16 cellular contexts compared by ENCODE assay signal in genomic region chr3:88984266-88984665, GRCh38.
DNase-seq lines count a peak whose midpoint lies in the region; FAIRE-seq and TF ChIP-seq lines count a peak whose summit lies in the region.
"Had no signal": no experiment of that assay in that cellular context is flagged by ENCODE, and none has a peak within 500 bp of the region (broad histone marks: within the 10 kb centered on the region; RNA-seq: fewer than 3 reads in every experiment).

No MANE protein-coding gene starts in this region.

- DNase-seq in EH (ENCODE audit: low read depth), result peak; percentile 62
- DNase-seq in NCI-H226, result peak; percentile 3
- DNase-seq in bronchial epithelial cell (ENCODE audit: low read depth), result peak; percentile 25
- peak; percentile 21 for DNase-seq in iris pigment epithelial cell (ENCODE audit: low read depth)
- DNase-seq in NCI-H2227 (lab: John Stamatoyannopoulos, UW; ENCODE audit: unreplicated experiment), result no peak
- DNase-seq in GM13976 (ENCODE audit: low spot score), result no peak
- DNase-seq in NCI-H1436 treated with DMSO at 0.1 percent for 48 hours (lab: John Stamatoyannopoulos, UW), result no peak
- DNase-seq: C1 segment of cervical spinal cord; CD4-positive, alpha-beta T cell; DMS79; GDM1 had no signal

- no peak overlapping the region for H3K4me3 ChIP-seq in bronchial epithelial cell (ENCODE audit: low read depth, low read length)
- H3K4me3 ChIP-seq: HAP-1 had no signal

- in situ Hi-C loops in GM13976 (cut with MboI; ENCODE audit: low sequenced_read_pairs, unreplicated experiment), result no loop called here

- no peak for TF ChIP-seq CTCF in bronchial epithelial cell (IDR thresholded peaks at IDR 0.05; ENCODE audit: insufficient read depth, low read length, severe bottlenecking)
- no peak for TF ChIP-seq CTCF in GM13976 (IDR thresholded peaks at IDR 0.05; ENCODE audit: borderline replicate concordance, control extremely low read depth, extremely low read depth, insufficient read depth, missing control alignments)

- no peaks in the 10 kb centered on the region for H3K27me3 ChIP-seq in bronchial epithelial cell (ENCODE audit: control insufficient read depth, insufficient read depth, low read length)

- no peaks in the 10 kb centered on the region for H3K36me3 ChIP-seq in bronchial epithelial cell (ENCODE audit: control insufficient read depth, insufficient read depth, low read length)
- H3K36me3 ChIP-seq: HAP-1 had no signal

- FAIRE-seq in bronchial epithelial cell (lab: Jason Lieb, UNC), result no peak
- FAIRE-seq: A204.1, GM12892, H1, HepG2 had no signal

Comparison
In these comparisons a context has a peak if more than half of its experiments do, and no peak if none do; other contexts are left out.
1. DNase-seq: peak in EH (single experiment), NCI-H226 (single experiment), bronchial epithelial cell (single experiment) and iris pigment epithelial cell (single experiment); none in NCI-H2227 (single experiment), GM13976 (single experiment) and NCI-H1436 treated with DMSO at 0.1 percent for 48 hours (single experiment).